In the genomic region with DNA sequence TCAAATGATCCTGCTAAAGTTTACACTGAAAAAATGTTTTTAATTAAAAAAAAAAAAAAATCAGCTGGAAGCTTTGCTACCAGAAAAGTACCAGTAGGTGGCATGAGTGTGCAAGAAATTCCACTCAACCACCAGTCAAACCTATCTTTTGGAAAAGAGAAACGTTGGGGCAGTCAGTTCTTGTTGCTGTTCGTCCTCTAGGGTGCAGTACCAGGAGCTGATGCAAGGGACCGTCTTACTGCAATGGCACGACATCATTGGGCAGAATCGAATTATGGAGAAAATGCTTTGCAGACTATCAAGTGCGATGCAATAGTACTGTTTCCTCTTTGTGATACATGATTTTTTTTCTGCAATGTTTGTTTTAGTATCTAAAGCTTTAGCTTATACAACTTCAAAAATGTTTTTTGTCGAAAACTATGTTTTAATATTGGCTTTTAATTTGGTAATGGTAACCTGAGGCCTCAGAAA, we compare ENCODE assay signal across 1 cellular context.
A peak's percentile ranks its signal among the peaks of the same experiment; 100 is the strongest.
TF ChIP-seq lines count a peak whose summit lies in the region.

No MANE protein-coding gene starts in this region.

TF ChIP-seq in H1, 55 proteins besides CTCF, POLR2A, EP300 and RAD21 (continued from another document):
- TF ChIP-seq, protein P1, sequence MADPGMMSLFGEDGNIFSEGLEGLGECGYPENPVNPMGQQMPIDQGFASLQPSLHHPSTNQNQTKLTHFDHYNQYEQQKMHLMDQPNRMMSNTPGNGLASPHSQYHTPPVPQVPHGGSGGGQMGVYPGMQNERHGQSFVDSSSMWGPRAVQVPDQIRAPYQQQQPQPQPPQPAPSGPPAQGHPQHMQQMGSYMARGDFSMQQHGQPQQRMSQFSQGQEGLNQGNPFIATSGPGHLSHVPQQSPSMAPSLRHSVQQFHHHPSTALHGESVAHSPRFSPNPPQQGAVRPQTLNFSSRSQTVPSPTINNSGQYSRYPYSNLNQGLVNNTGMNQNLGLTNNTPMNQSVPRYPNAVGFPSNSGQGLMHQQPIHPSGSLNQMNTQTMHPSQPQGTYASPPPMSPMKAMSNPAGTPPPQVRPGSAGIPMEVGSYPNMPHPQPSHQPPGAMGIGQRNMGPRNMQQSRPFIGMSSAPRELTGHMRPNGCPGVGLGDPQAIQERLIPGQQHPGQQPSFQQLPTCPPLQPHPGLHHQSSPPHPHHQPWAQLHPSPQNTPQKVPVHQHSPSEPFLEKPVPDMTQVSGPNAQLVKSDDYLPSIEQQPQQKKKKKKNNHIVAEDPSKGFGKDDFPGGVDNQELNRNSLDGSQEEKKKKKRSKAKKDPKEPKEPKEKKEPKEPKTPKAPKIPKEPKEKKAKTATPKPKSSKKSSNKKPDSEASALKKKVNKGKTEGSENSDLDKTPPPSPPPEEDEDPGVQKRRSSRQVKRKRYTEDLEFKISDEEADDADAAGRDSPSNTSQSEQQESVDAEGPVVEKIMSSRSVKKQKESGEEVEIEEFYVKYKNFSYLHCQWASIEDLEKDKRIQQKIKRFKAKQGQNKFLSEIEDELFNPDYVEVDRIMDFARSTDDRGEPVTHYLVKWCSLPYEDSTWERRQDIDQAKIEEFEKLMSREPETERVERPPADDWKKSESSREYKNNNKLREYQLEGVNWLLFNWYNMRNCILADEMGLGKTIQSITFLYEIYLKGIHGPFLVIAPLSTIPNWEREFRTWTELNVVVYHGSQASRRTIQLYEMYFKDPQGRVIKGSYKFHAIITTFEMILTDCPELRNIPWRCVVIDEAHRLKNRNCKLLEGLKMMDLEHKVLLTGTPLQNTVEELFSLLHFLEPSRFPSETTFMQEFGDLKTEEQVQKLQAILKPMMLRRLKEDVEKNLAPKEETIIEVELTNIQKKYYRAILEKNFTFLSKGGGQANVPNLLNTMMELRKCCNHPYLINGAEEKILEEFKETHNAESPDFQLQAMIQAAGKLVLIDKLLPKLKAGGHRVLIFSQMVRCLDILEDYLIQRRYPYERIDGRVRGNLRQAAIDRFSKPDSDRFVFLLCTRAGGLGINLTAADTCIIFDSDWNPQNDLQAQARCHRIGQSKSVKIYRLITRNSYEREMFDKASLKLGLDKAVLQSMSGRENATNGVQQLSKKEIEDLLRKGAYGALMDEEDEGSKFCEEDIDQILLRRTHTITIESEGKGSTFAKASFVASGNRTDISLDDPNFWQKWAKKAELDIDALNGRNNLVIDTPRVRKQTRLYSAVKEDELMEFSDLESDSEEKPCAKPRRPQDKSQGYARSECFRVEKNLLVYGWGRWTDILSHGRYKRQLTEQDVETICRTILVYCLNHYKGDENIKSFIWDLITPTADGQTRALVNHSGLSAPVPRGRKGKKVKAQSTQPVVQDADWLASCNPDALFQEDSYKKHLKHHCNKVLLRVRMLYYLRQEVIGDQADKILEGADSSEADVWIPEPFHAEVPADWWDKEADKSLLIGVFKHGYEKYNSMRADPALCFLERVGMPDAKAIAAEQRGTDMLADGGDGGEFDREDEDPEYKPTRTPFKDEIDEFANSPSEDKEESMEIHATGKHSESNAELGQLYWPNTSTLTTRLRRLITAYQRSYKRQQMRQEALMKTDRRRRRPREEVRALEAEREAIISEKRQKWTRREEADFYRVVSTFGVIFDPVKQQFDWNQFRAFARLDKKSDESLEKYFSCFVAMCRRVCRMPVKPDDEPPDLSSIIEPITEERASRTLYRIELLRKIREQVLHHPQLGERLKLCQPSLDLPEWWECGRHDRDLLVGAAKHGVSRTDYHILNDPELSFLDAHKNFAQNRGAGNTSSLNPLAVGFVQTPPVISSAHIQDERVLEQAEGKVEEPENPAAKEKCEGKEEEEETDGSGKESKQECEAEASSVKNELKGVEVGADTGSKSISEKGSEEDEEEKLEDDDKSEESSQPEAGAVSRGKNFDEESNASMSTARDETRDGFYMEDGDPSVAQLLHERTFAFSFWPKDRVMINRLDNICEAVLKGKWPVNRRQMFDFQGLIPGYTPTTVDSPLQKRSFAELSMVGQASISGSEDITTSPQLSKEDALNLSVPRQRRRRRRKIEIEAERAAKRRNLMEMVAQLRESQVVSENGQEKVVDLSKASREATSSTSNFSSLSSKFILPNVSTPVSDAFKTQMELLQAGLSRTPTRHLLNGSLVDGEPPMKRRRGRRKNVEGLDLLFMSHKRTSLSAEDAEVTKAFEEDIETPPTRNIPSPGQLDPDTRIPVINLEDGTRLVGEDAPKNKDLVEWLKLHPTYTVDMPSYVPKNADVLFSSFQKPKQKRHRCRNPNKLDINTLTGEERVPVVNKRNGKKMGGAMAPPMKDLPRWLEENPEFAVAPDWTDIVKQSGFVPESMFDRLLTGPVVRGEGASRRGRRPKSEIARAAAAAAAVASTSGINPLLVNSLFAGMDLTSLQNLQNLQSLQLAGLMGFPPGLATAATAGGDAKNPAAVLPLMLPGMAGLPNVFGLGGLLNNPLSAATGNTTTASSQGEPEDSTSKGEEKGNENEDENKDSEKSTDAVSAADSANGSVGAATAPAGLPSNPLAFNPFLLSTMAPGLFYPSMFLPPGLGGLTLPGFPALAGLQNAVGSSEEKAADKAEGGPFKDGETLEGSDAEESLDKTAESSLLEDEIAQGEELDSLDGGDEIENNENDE (IDR thresholded peaks at IDR 0.05; ENCODE audit: insufficient replicate concordance, low read length) = peak; percentile 41
- TF ChIP-seq EGR1 (IDR thresholded peaks at IDR 0.05; ENCODE audit: borderline replicate concordance, low read depth, low read length) (no peak), CEBPB (IDR thresholded peaks at IDR 0.05; ENCODE audit: low read depth, low read length) (peak; percentile 73), MAFK (IDR thresholded peaks at IDR 0.05; ENCODE audit: low read depth, low read length) (no peak)
- TF ChIP-seq, protein P2, sequence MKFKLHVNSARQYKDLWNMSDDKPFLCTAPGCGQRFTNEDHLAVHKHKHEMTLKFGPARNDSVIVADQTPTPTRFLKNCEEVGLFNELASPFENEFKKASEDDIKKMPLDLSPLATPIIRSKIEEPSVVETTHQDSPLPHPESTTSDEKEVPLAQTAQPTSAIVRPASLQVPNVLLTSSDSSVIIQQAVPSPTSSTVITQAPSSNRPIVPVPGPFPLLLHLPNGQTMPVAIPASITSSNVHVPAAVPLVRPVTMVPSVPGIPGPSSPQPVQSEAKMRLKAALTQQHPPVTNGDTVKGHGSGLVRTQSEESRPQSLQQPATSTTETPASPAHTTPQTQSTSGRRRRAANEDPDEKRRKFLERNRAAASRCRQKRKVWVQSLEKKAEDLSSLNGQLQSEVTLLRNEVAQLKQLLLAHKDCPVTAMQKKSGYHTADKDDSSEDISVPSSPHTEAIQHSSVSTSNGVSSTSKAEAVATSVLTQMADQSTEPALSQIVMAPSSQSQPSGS (IDR thresholded peaks at IDR 0.05; ENCODE audit: low read length) = peak; percentile 91
